Comparison of ENCODE assay signal across 9 cellular contexts in genomic region chr19:46945668-46946067, GRCh38.
DNase-seq lines count a peak whose midpoint lies in the region; ATAC-seq and TF ChIP-seq lines count a peak whose summit lies in the region.
"Had no signal": no experiment of that assay in that cellular context is flagged by ENCODE, and none has a peak within 500 bp of the region (broad histone marks: within the 10 kb centered on the region; RNA-seq: fewer than 3 reads in every experiment).

No MANE protein-coding gene starts in this region.

- CTCF ChIA-PET in WTC11 (lab: Charles Lee), result interaction anchor here (1.0 to 1.9 kb wide), 5 partner anchors 17 to 89 kb away, joined by 3 to 9 read pairs (median 4); no protein-coding TSS in a partner anchor
- CTCF ChIA-PET in activated naive CD4-positive, alpha-beta T cell treated with anti-CD3 and anti-CD28 coated beads for 36 hours (lab: Charles Lee), result interaction anchor here (1.7 kb wide), 1 partner anchor 68 kb away, joined by 6 read pairs; no protein-coding TSS in a partner anchor

- POLR2A ChIA-PET in WTC11 (lab: Charles Lee), result interaction anchor here (0.5 kb wide), 1 partner anchor 89 kb away, joined by 6 read pairs; no protein-coding TSS in a partner anchor

- DNase-seq in WTC11 (ENCODE audit: low spot score), result no peak
- DNase-seq in fibroblast of the aortic adventitia (ENCODE audit: low read depth), result peak; percentile 65
- no peak for DNase-seq in tibial nerve (ENCODE audit: low spot score in 2 of 2)
- DNase-seq in activated naive CD4-positive, alpha-beta T cell treated with anti-CD3 and anti-CD28 coated beads for 36 hours, result no peak
- no peak for DNase-seq in iPS-NIHi11 (ENCODE audit: low spot score)
- DNase-seq in NCI-H82 treated with DMSO at 0.1 percent for 48 hours (lab: John Stamatoyannopoulos, UW; ENCODE audit: unreplicated experiment), result no peak
- DNase-seq: NCI-H526 treated with DMSO at 0.1 percent for 48 hours had no signal

- intact Hi-C loops in activated naive CD4-positive, alpha-beta T cell treated with anti-CD3 and anti-CD28 coated beads for 36 hours (cut with micrococcal nuclease), result no loop called here

- H3K27me3 ChIP-seq in tibial nerve, result no peaks in the 10 kb centered on the region

- H3K27ac Mint-ChIP-seq in WTC11 (peak overlapping the region; percentile 54; the same call in 1 of the 2 replicates), nephron (peak overlapping the region; percentile 79 to 94 (median 88))
- H3K27ac Mint-ChIP-seq in activated naive CD4-positive, alpha-beta T cell treated with anti-CD3 and anti-CD28 coated beads for 36 hours, result no peak overlapping the region

- H3K36me3 Mint-ChIP-seq in WTC11 (peaks cover 38% of the 10 kb centered on the region), nephron (ENCODE audit: low read depth) (peaks cover 45% of the 10 kb centered on the region)
- no peaks in the 10 kb centered on the region for H3K36me3 Mint-ChIP-seq in activated naive CD4-positive, alpha-beta T cell treated with anti-CD3 and anti-CD28 coated beads for 36 hours (ENCODE audit: low read depth)

- no peak for TF ChIP-seq CTCF in WTC11 (IDR thresholded peaks at IDR 0.05)
- TF ChIP-seq CTCF in fibroblast of the aortic adventitia (IDR thresholded peaks at IDR 0.05; ENCODE audit: insufficient read depth, low read length), result no peak
- TF ChIP-seq CTCF in nephron (IDR thresholded peaks at IDR 0.05; ENCODE audit: unreplicated experiment in 3 of 3), result no peak
- no peak for TF ChIP-seq CTCF in tibial nerve (IDR thresholded peaks at IDR 0.05)

- no peak for TF ChIP-seq EP300 in tibial nerve (IDR thresholded peaks at IDR 0.05)

- H3K4me1 ChIP-seq in tibial nerve, result peaks cover 0 to 59% (median 35%) of the 10 kb centered on the region in 4 donors

- H3K4me3 ChIP-seq in fibroblast of the aortic adventitia (ENCODE audit: low read depth, low read length) (no peak overlapping the region), tibial nerve (no peak overlapping the region)

- TF ChIP-seq POLR2A in tibial nerve (IDR thresholded peaks at IDR 0.05), result no peak

- H3K4me3 Mint-ChIP-seq in WTC11 (no peak overlapping the region), nephron (peak overlapping the region; percentile 4 to 48 (median 13))
- no peak overlapping the region for H3K4me3 Mint-ChIP-seq in activated naive CD4-positive, alpha-beta T cell treated with anti-CD3 and anti-CD28 coated beads for 36 hours

- H3K9me3 Mint-ChIP-seq in WTC11 (peaks cover 16% of the 10 kb centered on the region), nephron (no peaks in the 10 kb centered on the region)
- no peaks in the 10 kb centered on the region for H3K9me3 Mint-ChIP-seq in activated naive CD4-positive, alpha-beta T cell treated with anti-CD3 and anti-CD28 coated beads for 36 hours

- WGBS in tibial nerve, 2 donors, result 21 to 22% methylated on average over 4 of the region's 4 CpGs

- H3K27me3 Mint-ChIP-seq in WTC11 (ENCODE audit: low read depth), result no peaks in the 10 kb centered on the region
- no peaks in the 10 kb centered on the region for H3K27me3 Mint-ChIP-seq in nephron (ENCODE audit: low read depth)
- H3K27me3 Mint-ChIP-seq in activated naive CD4-positive, alpha-beta T cell treated with anti-CD3 and anti-CD28 coated beads for 36 hours (ENCODE audit: low read depth), result no peaks in the 10 kb centered on the region

- H3K4me1 Mint-ChIP-seq in WTC11 (peaks cover 20% of the 10 kb centered on the region), nephron (peaks cover 45% of the 10 kb centered on the region)
- no peaks in the 10 kb centered on the region for H3K4me1 Mint-ChIP-seq in activated naive CD4-positive, alpha-beta T cell treated with anti-CD3 and anti-CD28 coated beads for 36 hours (ENCODE audit: low read depth)

- H3K9me3 ChIP-seq in tibial nerve, result no peaks in the 10 kb centered on the region

- ATAC-seq in WTC11, result no peak
- ATAC-seq in HG03045 (IDR thresholded peaks at IDR 0.05; ENCODE audit: unreplicated experiment), result no peak

- no peaks in the 10 kb centered on the region for H3K36me3 ChIP-seq in tibial nerve

- H3K27ac ChIP-seq in tibial nerve, result peak overlapping the region; percentile 55 to 86 (median 68)

TF ChIP-seq in WTC11, 78 proteins besides CTCF, POLR2A, EP300 and RAD21 (continues in another document):
- no peak for TF ChIP-seq OVOL2 (CRISPR knock-in tag; IDR thresholded peaks at IDR 0.05; ENCODE audit: borderline replicate concordance)
- TF ChIP-seq ELF4 (CRISPR knock-in tag; IDR thresholded peaks at IDR 0.05; ENCODE audit: low read depth), result no peak
- TF ChIP-seq ZNF671 (CRISPR knock-in tag; IDR thresholded peaks at IDR 0.05), result no peak
- TF ChIP-seq FOXK1 (CRISPR knock-in tag; IDR thresholded peaks at IDR 0.05), result no peak
- TF ChIP-seq, protein P1, sequence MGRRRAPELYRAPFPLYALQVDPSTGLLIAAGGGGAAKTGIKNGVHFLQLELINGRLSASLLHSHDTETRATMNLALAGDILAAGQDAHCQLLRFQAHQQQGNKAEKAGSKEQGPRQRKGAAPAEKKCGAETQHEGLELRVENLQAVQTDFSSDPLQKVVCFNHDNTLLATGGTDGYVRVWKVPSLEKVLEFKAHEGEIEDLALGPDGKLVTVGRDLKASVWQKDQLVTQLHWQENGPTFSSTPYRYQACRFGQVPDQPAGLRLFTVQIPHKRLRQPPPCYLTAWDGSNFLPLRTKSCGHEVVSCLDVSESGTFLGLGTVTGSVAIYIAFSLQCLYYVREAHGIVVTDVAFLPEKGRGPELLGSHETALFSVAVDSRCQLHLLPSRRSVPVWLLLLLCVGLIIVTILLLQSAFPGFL (CRISPR knock-in tag; IDR thresholded peaks at IDR 0.05; ENCODE audit: borderline replicate concordance), result no peak
- no peak for TF ChIP-seq ATF2 (CRISPR knock-in tag; IDR thresholded peaks at IDR 0.05; ENCODE audit: borderline replicate concordance, low read depth)
- no peak for TF ChIP-seq SMAD4 (CRISPR knock-in tag; IDR thresholded peaks at IDR 0.05)
- TF ChIP-seq ATF1 (CRISPR knock-in tag; IDR thresholded peaks at IDR 0.05), result no peak
- no peak for TF ChIP-seq IRF1 (CRISPR knock-in tag; IDR thresholded peaks at IDR 0.05)
- no peak for TF ChIP-seq NFE2L1 (CRISPR knock-in tag; IDR thresholded peaks at IDR 0.05)
- TF ChIP-seq RELA (CRISPR knock-in tag; IDR thresholded peaks at IDR 0.05; ENCODE audit: borderline replicate concordance), result no peak
- no peak for TF ChIP-seq FOXJ3 (CRISPR knock-in tag; IDR thresholded peaks at IDR 0.05; ENCODE audit: borderline replicate concordance)
- no peak for TF ChIP-seq ZNF416 (CRISPR knock-in tag; IDR thresholded peaks at IDR 0.05)
- TF ChIP-seq, protein P2, sequence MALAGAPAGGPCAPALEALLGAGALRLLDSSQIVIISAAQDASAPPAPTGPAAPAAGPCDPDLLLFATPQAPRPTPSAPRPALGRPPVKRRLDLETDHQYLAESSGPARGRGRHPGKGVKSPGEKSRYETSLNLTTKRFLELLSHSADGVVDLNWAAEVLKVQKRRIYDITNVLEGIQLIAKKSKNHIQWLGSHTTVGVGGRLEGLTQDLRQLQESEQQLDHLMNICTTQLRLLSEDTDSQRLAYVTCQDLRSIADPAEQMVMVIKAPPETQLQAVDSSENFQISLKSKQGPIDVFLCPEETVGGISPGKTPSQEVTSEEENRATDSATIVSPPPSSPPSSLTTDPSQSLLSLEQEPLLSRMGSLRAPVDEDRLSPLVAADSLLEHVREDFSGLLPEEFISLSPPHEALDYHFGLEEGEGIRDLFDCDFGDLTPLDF (CRISPR knock-in tag; IDR thresholded peaks at IDR 0.05), result no peak
- TF ChIP-seq, protein P3, sequence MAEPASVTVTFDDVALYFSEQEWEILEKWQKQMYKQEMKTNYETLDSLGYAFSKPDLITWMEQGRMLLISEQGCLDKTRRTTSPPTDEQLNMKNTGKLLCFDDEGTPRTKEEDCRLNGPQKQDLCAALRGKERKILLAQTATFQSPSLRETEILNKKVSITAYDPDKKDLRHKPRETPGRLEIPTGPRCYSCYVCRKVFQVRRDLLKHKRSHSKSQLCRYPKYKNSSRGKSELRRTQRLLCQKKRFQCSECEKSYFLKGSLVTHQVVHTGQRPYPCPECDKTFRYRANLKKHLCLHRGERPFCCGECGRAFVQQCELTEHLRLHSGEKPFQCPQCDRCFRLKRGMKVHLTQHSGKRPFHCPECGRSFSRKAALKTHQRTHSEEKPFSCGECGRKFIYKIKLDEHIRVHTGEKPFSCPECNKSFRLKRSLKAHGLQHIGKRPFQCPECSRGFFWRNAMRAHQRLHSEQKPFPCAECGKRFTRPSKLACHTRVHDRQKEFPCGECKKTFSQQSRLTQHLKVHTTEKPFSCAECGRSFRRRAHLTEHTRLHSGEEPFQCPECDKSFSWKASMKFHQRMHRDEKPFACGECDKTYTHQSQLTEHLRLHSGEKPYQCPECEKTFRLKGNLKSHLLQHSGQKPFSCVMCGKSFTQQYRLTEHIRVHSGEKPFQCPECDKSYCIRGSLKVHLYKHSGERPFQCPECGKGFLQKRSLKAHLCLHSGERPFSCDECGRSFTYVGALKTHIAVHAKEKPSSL (CRISPR knock-in tag; conservative IDR thresholded peaks at IDR 0.05), result no peak

Comparison
In these comparisons a context has a peak if more than half of its experiments do, and no peak if none do; other contexts are left out.
1. H3K4me3 Mint-ChIP-seq: peak in nephron (3 of 3); none in WTC11 (single experiment) and activated naive CD4-positive, alpha-beta T cell treated with anti-CD3 and anti-CD28 coated beads for 36 hours (single experiment).